Comparison of ENCODE assay signal across 14 cellular contexts in genomic region chr7:94700926-94701554, GRCh38. TPM values are rescaled to one million over a fixed set of nuclear protein-coding genes. Genes with fewer than 3 reads are reported as not detected.
A peak's percentile ranks its signal among the peaks of the same experiment; 100 is the strongest.
DNase-seq lines count a peak whose midpoint lies in the region; ATAC-seq and TF ChIP-seq lines count a peak whose summit lies in the region.
"Had no signal": no experiment of that assay in that cellular context is flagged by ENCODE, and none has a peak within 500 bp of the region (broad histone marks: within the 10 kb centered on the region; RNA-seq: fewer than 3 reads in every experiment).

No MANE protein-coding gene starts in this region.

- no peaks in the 10 kb centered on the region for H3K9me2 ChIP-seq in SK-N-SH

- H3K4me2 ChIP-seq in SK-N-SH: no peak overlapping the region

- peaks cover 6% of the 10 kb centered on the region for H3F3A ChIP-seq in SK-N-SH (replicated peaks; ENCODE audit: insufficient read depth)

- no peaks in the 10 kb centered on the region for H3K9me3 Mint-ChIP-seq in MCF 10A (ENCODE audit: unreplicated experiment)
- H3K9me3 Mint-ChIP-seq: natural killer cell treated with Interleukin-12 subunit alpha and Interleukin-12 subunit beta and Interleukin-15 and Interleukin-18, amount 100 ng/mL, for 72 hours had no signal

- BruUV-seq in MCF 10A (replicated peaks; lab: Mats Ljungman, UMichigan): no TSS peak

- no peak for TF ChIP-seq RAD21 in SK-N-SH (IDR thresholded peaks at IDR 0.05; ENCODE audit: low read length)

- TF ChIP-seq CTCF in SK-N-SH (IDR thresholded peaks at IDR 0.05) (no peak), MCF 10A (IDR thresholded peaks at IDR 0.05; ENCODE audit: unreplicated experiment) (no peak)

- no peaks in the 10 kb centered on the region for H3K36me3 Mint-ChIP-seq in MCF 10A (ENCODE audit: insufficient read depth, unreplicated experiment)
- H3K36me3 Mint-ChIP-seq: natural killer cell treated with Interleukin-12 subunit alpha and Interleukin-12 subunit beta and Interleukin-15 and Interleukin-18, amount 100 ng/mL, for 72 hours had no signal

- TF ChIP-seq EP300 in SK-N-SH (IDR thresholded peaks at IDR 0.05; ENCODE audit: borderline replicate concordance in 1 of 2, low read depth in 1 of 2, low read length in 1 of 2): no peak

- H3K79me2 ChIP-seq in SK-N-SH (ENCODE audit: insufficient read depth): no peaks in the 10 kb centered on the region

- peaks cover 0 to 21% of the 10 kb centered on the region in 2 experiments; a peak in 2 of 4 replicates for H3K4me1 ChIP-seq in SK-N-SH (ENCODE audit: control insufficient read depth in 1 of 2, insufficient read depth in 2 of 2, low read depth in 1 of 2, low read length in 1 of 2)
- peaks cover 18% of the 10 kb centered on the region for H3K4me1 ChIP-seq in iPS-20b (ENCODE audit: insufficient read depth, low read length)

- no peaks in the 10 kb centered on the region for H4K20me1 ChIP-seq in SK-N-SH (ENCODE audit: insufficient read depth)

- peaks cover 25% of the 10 kb centered on the region for H3K4me1 Mint-ChIP-seq in MCF 10A (ENCODE audit: insufficient read depth, unreplicated experiment)

- CTCF ChIA-PET in SK-N-SH (lab: Yijun Ruan, JAX) (interaction anchor here (1.1 to 1.3 kb wide), 2 partner anchors 13 to 499 kb away, joined by 3 read pairs; no protein-coding TSS in a partner anchor), MCF 10A (lab: Yijun Ruan, JAX) (no interaction called here)

- peak overlapping the region; percentile 76 for H2AFZ ChIP-seq in SK-N-SH (ENCODE audit: low read depth)

- H3K9ac ChIP-seq in SK-N-SH (peak overlapping the region; percentile 15; the same call in 1 of the 2 replicates), iPS-20b (ENCODE audit: low read depth, low read length) (peak overlapping the region; percentile 58; the same call in 1 of the 2 replicates)

- H3K27me3 Mint-ChIP-seq in MCF 10A (ENCODE audit: insufficient read depth, unreplicated experiment): no peaks in the 10 kb centered on the region
- H3K27me3 Mint-ChIP-seq: natural killer cell treated with Interleukin-12 subunit alpha and Interleukin-12 subunit beta and Interleukin-15 and Interleukin-18, amount 100 ng/mL, for 72 hours had no signal

- H3K27ac Mint-ChIP-seq in MCF 10A (ENCODE audit: low read depth, unreplicated experiment): no peak overlapping the region
- H3K27ac Mint-ChIP-seq: natural killer cell treated with Interleukin-12 subunit alpha and Interleukin-12 subunit beta and Interleukin-15 and Interleukin-18, amount 100 ng/mL, for 72 hours had no signal

- POLR2A ChIA-PET in SK-N-SH (lab: Yijun Ruan, JAX): no interaction called here
- POLR2A ChIA-PET in MCF 10A (lab: Yijun Ruan, JAX): no interaction called here

- H3K9me3 ChIP-seq in SK-N-SH: no peaks in the 10 kb centered on the region
- H3K9me3 ChIP-seq in iPS-20b (ENCODE audit: insufficient read depth, low read depth, low read length): no peaks in the 10 kb centered on the region
- H3K9me3 ChIP-seq: HAP-1, left lung had no signal

- H3K4me3 ChIP-seq in SK-N-SH (ENCODE audit: low read depth in 2 of 2, low read length in 1 of 2): no peak overlapping the region
- no peak overlapping the region for H3K4me3 ChIP-seq in iPS-20b (ENCODE audit: low read length)
- H3K4me3 ChIP-seq: HAP-1, left lung, skin epidermis had no signal

- DNase-seq in SK-N-SH: no peak
- peak; percentile 20 for DNase-seq in MCF 10A (ENCODE audit: unreplicated experiment)
- DNase-seq in stimulated activated CD8-positive, alpha-beta memory T cell treated with anti-CD3 and anti-CD28 coated beads, Interleukin-4, amount 100 ng/mL, for 48 hours: no peak
- no peak for DNase-seq in NCI-H345 treated with DMSO at 0.1 percent for 48 hours (lab: John Stamatoyannopoulos, UW; ENCODE audit: unreplicated experiment)
- DNase-seq in NCI-H226: no peak
- no peak for DNase-seq in iPS-NIHi11 (ENCODE audit: low spot score)
- DNase-seq: activated naive CD4-positive, alpha-beta T cell treated with anti-CD3 and anti-CD28 coated beads, Interleukin-2, amount 50 U/mL, for 16 hours; COR-L47; left lung had no signal

- H3K27ac ChIP-seq in SK-N-SH (ENCODE audit: low read depth in 2 of 2, low read length in 1 of 2) (peak overlapping the region in 1 of 2 experiments; percentile 48; a peak in 2 of 4 replicates), iPS-20b (ENCODE audit: low read length) (no peak overlapping the region)
- H3K27ac ChIP-seq: left lung, skin epidermis had no signal

- intact Hi-C loops in MCF 10A (cut with micrococcal nuclease): no loop called here

- H3K4me3 Mint-ChIP-seq in MCF 10A (ENCODE audit: unreplicated experiment): no peak overlapping the region
- H3K4me3 Mint-ChIP-seq: natural killer cell treated with Interleukin-12 subunit alpha and Interleukin-12 subunit beta and Interleukin-15 and Interleukin-18, amount 100 ng/mL, for 72 hours had no signal

- H3K27me3 ChIP-seq in SK-N-SH (ENCODE audit: insufficient read depth) (no peaks in the 10 kb centered on the region), iPS-20b (ENCODE audit: insufficient read depth, low read length) (no peaks in the 10 kb centered on the region)
- H3K27me3 ChIP-seq: left lung had no signal

- no peak; the same call in 2 of the 3 replicates for ATAC-seq in SK-N-SH treated with all-trans-retinoic acid at 6 μM for 48 hours
- ATAC-seq: left lung; natural killer cell treated with Interleukin-12 subunit alpha and Interleukin-12 subunit beta and Interleukin-15 and Interleukin-18, amount 100 ng/mL, for 72 hours had no signal

- H3K36me3 ChIP-seq in SK-N-SH (replicated peaks in 1 of 2; ENCODE audit: control insufficient read depth in 1 of 2, insufficient read depth in 2 of 2, low read length in 1 of 2) (no peaks in the 10 kb centered on the region), iPS-20b (ENCODE audit: insufficient read depth, low read depth, low read length) (no peaks in the 10 kb centered on the region)
- H3K36me3 ChIP-seq: HAP-1, left lung had no signal

TF ChIP-seq in SK-N-SH, 30 proteins besides CTCF, POLR2A, EP300 and RAD21:
- no peak for TF ChIP-seq FOXJ3 (CRISPR knock-in tag; IDR thresholded peaks at IDR 0.05)
- no peak for TF ChIP-seq GABPA (IDR thresholded peaks at IDR 0.05; ENCODE audit: low read depth)
- TF ChIP-seq, protein P1, sequence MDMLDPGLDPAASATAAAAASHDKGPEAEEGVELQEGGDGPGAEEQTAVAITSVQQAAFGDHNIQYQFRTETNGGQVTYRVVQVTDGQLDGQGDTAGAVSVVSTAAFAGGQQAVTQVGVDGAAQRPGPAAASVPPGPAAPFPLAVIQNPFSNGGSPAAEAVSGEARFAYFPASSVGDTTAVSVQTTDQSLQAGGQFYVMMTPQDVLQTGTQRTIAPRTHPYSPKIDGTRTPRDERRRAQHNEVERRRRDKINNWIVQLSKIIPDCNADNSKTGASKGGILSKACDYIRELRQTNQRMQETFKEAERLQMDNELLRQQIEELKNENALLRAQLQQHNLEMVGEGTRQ (IDR thresholded peaks at IDR 0.05; ENCODE audit: borderline replicate concordance, low read depth, low read length): no peak
- TF ChIP-seq USF1 (IDR thresholded peaks at IDR 0.05; ENCODE audit: borderline replicate concordance, low read depth): no peak
- no peak for TF ChIP-seq TEAD4 (IDR thresholded peaks at IDR 0.05; ENCODE audit: borderline replicate concordance, insufficient read depth)
- TF ChIP-seq EZH2phosphoT487 (IDR thresholded peaks at IDR 0.05; ENCODE audit: borderline replicate concordance, low read depth): no peak

TF ChIP-seq in SK-N-SH treated with all-trans-retinoic acid at 6 μM for 48 hours, 23 proteins besides CTCF, POLR2A, EP300 and RAD21 (continues in another document):
- TF ChIP-seq ZNF8 (CRISPR knock-in tag; IDR thresholded peaks at IDR 0.05): no peak
- TF ChIP-seq ARNTL (CRISPR knock-in tag; IDR thresholded peaks at IDR 0.05; ENCODE audit: borderline replicate concordance, low read depth): no peak
- TF ChIP-seq ISL1 (CRISPR knock-in tag; IDR thresholded peaks at IDR 0.05): no peak
- no peak for TF ChIP-seq ZFP30 (CRISPR knock-in tag; IDR thresholded peaks at IDR 0.05)
- TF ChIP-seq TCF4 (CRISPR knock-in tag; IDR thresholded peaks at IDR 0.05; ENCODE audit: borderline replicate concordance): no peak
- no peak for TF ChIP-seq RARB (CRISPR knock-in tag; IDR thresholded peaks at IDR 0.05)
- TF ChIP-seq GLIS3 (CRISPR knock-in tag; IDR thresholded peaks at IDR 0.05): no peak
- TF ChIP-seq TSHZ2 (CRISPR knock-in tag; IDR thresholded peaks at IDR 0.05): no peak
- no peak for TF ChIP-seq ZNF70 (CRISPR knock-in tag; IDR thresholded peaks at IDR 0.05)

RNA-seq across cellular contexts. Expression of gene SGCE, which starts 45.1 kb away (rescaled TPM):
- 69.5 and 91.3 TPM in 2 replicates for polyA plus RNA-seq in SK-N-SH (2012; rRNA removed)
- 93.6 and 102 TPM in 2 replicates for polyA plus RNA-seq in SK-N-SH (2012; cell fraction: cytosol; rRNA removed)
- polyA plus RNA-seq in SK-N-SH (2012; cell fraction: nucleus; rRNA removed): 41.8 and 69.7 TPM in 2 replicates
- 39.4 and 48.9 TPM in 2 replicates for total RNA-seq in MCF 10A (2022)
